In genomic region chr10:21296575-21297355, GRCh38 we compare ENCODE assay signal across 16 cellular contexts.
"Had no signal": no experiment of that assay in that cellular context is flagged by ENCODE, and none has a peak within 500 bp of the region (broad histone marks: within the 10 kb centered on the region; RNA-seq: fewer than 3 reads in every experiment).

No MANE protein-coding gene starts in this region.

- H3K27ac ChIP-seq: breast epithelium, esophagus muscularis mucosa, left lung, pancreas, right atrium auricular region, thyroid gland, vagina had no signal

- H3K27ac Mint-ChIP-seq: activated CD4-positive, alpha-beta memory T cell treated with anti-CD3 and anti-CD28 coated beads for 36 hours; activated naive CD8-positive, alpha-beta T cell treated with anti-CD3 and anti-CD28 coated beads, Interleukin-2, amount 10 ng/mL, durations not matched to agents 7 days and 5 days; activated T-cell treated with anti-CD3 and anti-CD28 coated beads, Interleukin-2, amount 50 U/mL, for 72 hours; memory B cell; stimulated activated effector memory CD8-positive, alpha-beta T cell treated with anti-CD3 and anti-CD28 coated beads, Interleukin-12 subunit alpha, Interleukin-12 subunit beta, amount 100 ng/mL, for 72 hours had no signal

- H3K4me1 ChIP-seq: right atrium auricular region had no signal

- ATAC-seq: activated T-cell treated with anti-CD3 and anti-CD28 coated beads, Interleukin-2, amount 50 U/mL, for 72 hours; left lung; pancreas; stimulated activated effector memory CD8-positive, alpha-beta T cell treated with anti-CD3 and anti-CD28 coated beads, Interleukin-12 subunit alpha, Interleukin-12 subunit beta, amount 100 ng/mL, for 72 hours had no signal

- H3K4me2 ChIP-seq: smooth muscle cell had no signal

- H3K9me3 ChIP-seq: breast epithelium, esophagus muscularis mucosa, left lung, pancreas, right atrium auricular region, thyroid gland, vagina had no signal

- DNase-seq: activated CD4-positive, alpha-beta memory T cell treated with anti-CD3 and anti-CD28 coated beads for 36 hours; activated naive CD8-positive, alpha-beta T cell treated with anti-CD3 and anti-CD28 coated beads, Interleukin-2, amount 10 ng/mL, durations not matched to agents 7 days and 5 days; activated T-cell treated with anti-CD3 and anti-CD28 coated beads, Interleukin-2, amount 50 U/mL, for 72 hours; anterior cingulate cortex; left lung; pancreas; T-helper 9 cell; thyroid gland had no signal

- H3K36me3 Mint-ChIP-seq: activated CD4-positive, alpha-beta memory T cell treated with anti-CD3 and anti-CD28 coated beads for 36 hours; activated naive CD8-positive, alpha-beta T cell treated with anti-CD3 and anti-CD28 coated beads, Interleukin-2, amount 10 ng/mL, durations not matched to agents 7 days and 5 days; memory B cell; stimulated activated effector memory CD8-positive, alpha-beta T cell treated with anti-CD3 and anti-CD28 coated beads, Interleukin-12 subunit alpha, Interleukin-12 subunit beta, amount 100 ng/mL, for 72 hours had no signal

- H3K27me3 ChIP-seq: breast epithelium, esophagus muscularis mucosa, pancreas, right atrium auricular region, thyroid gland, vagina had no signal

- H3K4me3 ChIP-seq: breast epithelium, esophagus muscularis mucosa, left lung, pancreas, right atrium auricular region, smooth muscle cell, thyroid gland, vagina had no signal

- H3K36me3 ChIP-seq: breast epithelium, esophagus muscularis mucosa, left lung, pancreas, right atrium auricular region, thyroid gland, vagina had no signal

- H3K9me3 Mint-ChIP-seq: activated CD4-positive, alpha-beta memory T cell treated with anti-CD3 and anti-CD28 coated beads for 36 hours; activated naive CD8-positive, alpha-beta T cell treated with anti-CD3 and anti-CD28 coated beads, Interleukin-2, amount 10 ng/mL, durations not matched to agents 7 days and 5 days; activated T-cell treated with anti-CD3 and anti-CD28 coated beads, Interleukin-2, amount 50 U/mL, for 72 hours; memory B cell; neural crest cell; stimulated activated effector memory CD8-positive, alpha-beta T cell treated with anti-CD3 and anti-CD28 coated beads, Interleukin-12 subunit alpha, Interleukin-12 subunit beta, amount 100 ng/mL, for 72 hours had no signal

- H3K4me3 Mint-ChIP-seq: activated CD4-positive, alpha-beta memory T cell treated with anti-CD3 and anti-CD28 coated beads for 36 hours; activated naive CD8-positive, alpha-beta T cell treated with anti-CD3 and anti-CD28 coated beads, Interleukin-2, amount 10 ng/mL, durations not matched to agents 7 days and 5 days; activated T-cell treated with anti-CD3 and anti-CD28 coated beads, Interleukin-2, amount 50 U/mL, for 72 hours; memory B cell; neural crest cell; stimulated activated effector memory CD8-positive, alpha-beta T cell treated with anti-CD3 and anti-CD28 coated beads, Interleukin-12 subunit alpha, Interleukin-12 subunit beta, amount 100 ng/mL, for 72 hours had no signal

- H3K4me1 Mint-ChIP-seq: memory B cell; stimulated activated effector memory CD8-positive, alpha-beta T cell treated with anti-CD3 and anti-CD28 coated beads, Interleukin-12 subunit alpha, Interleukin-12 subunit beta, amount 100 ng/mL, for 72 hours had no signal
